ENCODE assay signal across 6 cellular contexts in the genomic region with DNA sequence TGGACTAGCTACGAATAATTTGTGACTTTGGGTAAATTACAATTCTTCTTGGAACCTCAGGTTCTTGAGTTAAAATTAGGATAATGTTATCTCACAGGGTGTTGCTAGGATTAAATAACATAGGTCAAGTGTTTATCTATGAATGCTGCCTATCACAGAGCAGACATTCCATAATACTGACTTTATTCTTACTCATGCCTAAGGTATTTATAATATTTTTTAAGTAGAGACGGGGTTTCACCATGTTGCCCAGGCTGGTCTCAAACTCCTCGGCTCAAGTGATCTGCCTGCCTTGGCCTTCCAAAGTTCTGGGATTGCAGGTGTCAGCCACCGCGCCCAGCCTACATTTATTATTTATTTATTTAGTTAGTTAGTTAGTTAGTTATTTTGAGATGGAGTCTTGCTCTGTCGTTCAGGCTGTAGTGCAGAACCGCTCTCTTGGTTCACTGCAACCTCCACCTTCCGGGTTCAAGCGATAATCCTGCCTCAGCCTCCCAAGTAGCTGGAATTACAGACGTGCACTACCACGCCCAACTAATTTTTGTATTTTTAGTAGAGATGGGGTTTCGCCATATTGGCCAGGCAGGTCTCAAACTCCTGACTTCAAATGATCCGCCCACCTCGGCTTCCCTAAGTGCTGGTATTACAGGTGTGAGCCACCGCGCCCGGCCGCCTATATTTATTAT. TPM values are rescaled to one million over a fixed set of nuclear protein-coding genes. Genes with fewer than 3 reads are reported as not detected.
DNase-seq lines count a peak whose midpoint lies in the region; ATAC-seq and TF ChIP-seq lines count a peak whose summit lies in the region.

No MANE protein-coding gene starts in this region.

- H3K4me3 ChIP-seq in OCI-LY1 (ENCODE audit: low read depth, low read length, poor library complexity, severe bottlenecking): peak overlapping the region; percentile 82

- no peaks in the 10 kb centered on the region for H3K9me3 Mint-ChIP-seq in type B pancreatic cell

- H3K36me3 Mint-ChIP-seq in type B pancreatic cell: peaks cover 4% of the 10 kb centered on the region

- peak overlapping the region; percentile 100 for H3K27ac Mint-ChIP-seq in type B pancreatic cell

- peak overlapping the region; percentile 71 for H3K27ac ChIP-seq in 22Rv1
- peak overlapping the region; percentile 87 for H3K27ac ChIP-seq in OCI-LY1 (ENCODE audit: low read depth, low read length, poor library complexity, severe bottlenecking)
- peak overlapping the region; percentile 69 for H3K27ac ChIP-seq in foreskin keratinocyte

- DNase-seq in foreskin keratinocyte (peak; percentile 71 to 85), type B pancreatic cell (ENCODE audit: extremely low spot score, unreplicated experiment) (no peak)
- DNase-seq in effector CD8-positive, alpha-beta T cell (lab: John Stamatoyannopoulos, UW): no peak

- no peaks in the 10 kb centered on the region for H4K20me1 ChIP-seq in OCI-LY1 (ENCODE audit: insufficient read depth, low read length)

- no peaks in the 10 kb centered on the region for H3K36me3 ChIP-seq in OCI-LY1 (ENCODE audit: insufficient read depth, low read length)

- H3K9ac ChIP-seq in OCI-LY1 (ENCODE audit: low read length): peak overlapping the region; percentile 97

- peak overlapping the region; percentile 95 for H3K4me3 Mint-ChIP-seq in type B pancreatic cell

- peaks cover 39% of the 10 kb centered on the region for H3K79me2 ChIP-seq in OCI-LY1 (ENCODE audit: insufficient read depth, low read length)

- no peaks in the 10 kb centered on the region for H3K27me3 Mint-ChIP-seq in type B pancreatic cell

- H3K4me1 Mint-ChIP-seq in type B pancreatic cell (ENCODE audit: unreplicated experiment): peaks cover 31% of the 10 kb centered on the region

- no peaks in the 10 kb centered on the region for H3K9me3 ChIP-seq in OCI-LY1 (ENCODE audit: low read length)

- no peaks in the 10 kb centered on the region for H3K9me2 ChIP-seq in OCI-LY1 (ENCODE audit: low read depth, low read length)

- H3F3A ChIP-seq in OCI-LY1 (ENCODE audit: insufficient read depth, low read length): no peaks in the 10 kb centered on the region

- TF ChIP-seq CTCF in 22Rv1 (IDR thresholded peaks at IDR 0.05): no peak
- TF ChIP-seq CTCF in OCI-LY1 (IDR thresholded peaks at IDR 0.05; ENCODE audit: low read length): no peak
- no peak for TF ChIP-seq CTCF in foreskin keratinocyte (conservative IDR thresholded peaks at IDR 0.05)
- TF ChIP-seq CTCF in type B pancreatic cell (conservative IDR thresholded peaks at IDR 0.05): no peak

- H3K4me1 ChIP-seq in OCI-LY1 (ENCODE audit: insufficient read depth, low read length, severe bottlenecking) (peaks cover 66% of the 10 kb centered on the region), foreskin keratinocyte (peaks cover 25% of the 10 kb centered on the region)

- 0 out of 2 replicates have a peak overlapping the region, but pooled peaks have one; percentile 69 for H2AFZ ChIP-seq in OCI-LY1 (ENCODE audit: low read length)

- H3K27me3 ChIP-seq in OCI-LY1 (ENCODE audit: insufficient read depth, low read length) (no peaks in the 10 kb centered on the region), foreskin keratinocyte (no peaks in the 10 kb centered on the region)

- peak; percentile 52 for ATAC-seq in foreskin keratinocyte
- no peak for ATAC-seq in activated CD4-positive, CD25-positive, alpha-beta regulatory T cell treated with anti-CD3 and anti-CD28 coated beads, Interleukin-2, amount 50 U/mL, for 24 hours

- peak overlapping the region; percentile 96 for H3K4me2 ChIP-seq in OCI-LY1 (ENCODE audit: low read length)

RNA-seq across cellular contexts. Expression of gene ZNF106, which starts 0.7 kb away (rescaled TPM):
- total RNA-seq in foreskin keratinocyte (55.1 and 56.6 TPM in 2 replicates), type B pancreatic cell (ENCODE audit: low replicate concordance) (44.5 and 52.4 TPM in 2 replicates)
- 5.8 and 6.6 TPM in 2 replicates for polyA plus RNA-seq in foreskin keratinocyte

RNA-seq across cellular contexts. Expression of gene SNAP23, which starts 3.8 kb away (rescaled TPM):
- total RNA-seq in foreskin keratinocyte (65.6 and 78.7 TPM in 2 replicates), type B pancreatic cell (ENCODE audit: low replicate concordance) (62.8 and 68.4 TPM in 2 replicates)
- polyA plus RNA-seq in foreskin keratinocyte: 37.4 and 39.0 TPM in 2 replicates

RNA-seq across cellular contexts. Expression of gene LRRC57, which starts 56.9 kb away (rescaled TPM):
- total RNA-seq in foreskin keratinocyte: 18.5 and 20.0 TPM in 2 replicates
- polyA plus RNA-seq in foreskin keratinocyte: 7.6 and 8.4 TPM in 2 replicates
- 29.0 and 36.3 TPM in 2 replicates for total RNA-seq in type B pancreatic cell (ENCODE audit: low replicate concordance)

RNA-seq across cellular contexts. Expression of gene HAUS2, which starts 57.0 kb away (rescaled TPM):
- total RNA-seq in foreskin keratinocyte (31.7 and 36.5 TPM in 2 replicates), type B pancreatic cell (ENCODE audit: low replicate concordance) (17.3 and 23.2 TPM in 2 replicates)
- polyA plus RNA-seq in foreskin keratinocyte: 18.1 and 23.5 TPM in 2 replicates

Comparison
In these comparisons a context has a peak if more than half of its experiments do, and no peak if none do; other contexts are left out.
1. DNase-seq: peak in foreskin keratinocyte (2 of 2); none in type B pancreatic cell (single experiment) and effector CD8-positive, alpha-beta T cell (single experiment).
2. Peak in every context shown above with its lines, with median percentiles within 50 percentile points of each other: H3K27ac ChIP-seq.